In genomic region chr2:5748391-5748790, GRCh38 we compare ENCODE assay signal across 36 cellular contexts. TPM values are rescaled to one million over a fixed set of nuclear protein-coding genes. Genes with fewer than 3 reads are reported as not detected.
"Had no signal": no experiment of that assay in that cellular context is flagged by ENCODE, and none has a peak within 500 bp of the region (broad histone marks: within the 10 kb centered on the region; RNA-seq: fewer than 3 reads in every experiment).

No MANE protein-coding gene starts in this region.

- H3K36me3 ChIP-seq: adrenal gland, ascending aorta, brain microvascular endothelial cell, breast epithelium, cardiac muscle cell had no signal

- H3K27me3 ChIP-seq: adrenal gland, ascending aorta, body of pancreas, brain microvascular endothelial cell, breast epithelium, cardiac muscle cell had no signal

- ATAC-seq: activated naive CD4-positive, alpha-beta T cell treated with anti-CD3 and anti-CD28 coated beads, Interleukin-2, amount 50 U/mL, for 72 hours; activated naive CD8-positive, alpha-beta T cell treated with anti-CD3 and anti-CD28 coated beads, Interleukin-2, amount 50 U/mL, for 24 hours; activated T-cell treated with anti-CD3 and anti-CD28 coated beads, Interleukin-2, amount 50 U/mL, for 4 hours; activated T-cell treated with anti-CD3 and anti-CD28 coated beads, Interleukin-2, amount 50 U/mL, for 72 hours; activated T-helper 17 cell treated with anti-CD3 and anti-CD28 coated beads, Interleukin-2, amount 50 U/mL, for 72 hours; body of pancreas had no signal

- DNase-seq: activated effector memory CD4-positive, alpha-beta T cell treated with anti-CD3 and anti-CD28 coated beads, Interleukin-2, amount 50 U/mL, for 16 hours; activated effector memory CD4-positive, alpha-beta T cell treated with Interleukin-2 at 50 U/mL for 16 hours; activated gamma-delta T cell; activated gamma-delta T cell treated with Interleukin-2 at 50 U/mL for 16 hours; activated naive CD4-positive, alpha-beta T cell; activated naive CD4-positive, alpha-beta T cell treated with anti-CD3 and anti-CD28 coated beads for 36 hours; activated naive CD4-positive, alpha-beta T cell treated with anti-CD3 and anti-CD28 coated beads, Interleukin-2, amount 10 ng/mL, durations not matched to agents 7 days and 5 days; activated naive CD4-positive, alpha-beta T cell treated with anti-CD3 and anti-CD28 coated beads, Interleukin-2, amount 50 U/mL, for 16 hours; activated naive CD4-positive, alpha-beta T cell treated with Interleukin-2 at 50 U/mL for 16 hours; activated naive CD8-positive, alpha-beta T cell treated with anti-CD3 and anti-CD28 coated beads for 36 hours; activated naive CD8-positive, alpha-beta T cell treated with anti-CD3 and anti-CD28 coated beads, Interleukin-2, amount 10 ng/mL, durations not matched to agents 7 days and 5 days; activated naive CD8-positive, alpha-beta T cell treated with anti-CD3 and anti-CD28 coated beads, Interleukin-2, amount 50 U/mL, for 24 hours; activated T-cell treated with anti-CD3 and anti-CD28 coated beads for 4 hours; activated T-cell treated with anti-CD3 and anti-CD28 coated beads, Interleukin-2, amount 50 U/mL, for 1 hour; activated T-cell treated with anti-CD3 and anti-CD28 coated beads, Interleukin-2, amount 50 U/mL, for 24 hours; activated T-cell treated with anti-CD3 and anti-CD28 coated beads, Interleukin-2, amount 50 U/mL, for 4 hours; activated T-cell treated with anti-CD3 and anti-CD28 coated beads, Interleukin-2, amount 50 U/mL, for 48 hours; activated T-cell treated with anti-CD3 and anti-CD28 coated beads, Interleukin-2, amount 50 U/mL, for 72 hours; adrenal gland; amniotic stem cell; anterior cingulate cortex; aorta; body of pancreas; brain microvascular endothelial cell; caudate nucleus; central memory CD4-positive, alpha-beta T cell; cerebellar nuclear complex had no signal

- H3K27ac ChIP-seq: adrenal gland, ascending aorta, body of pancreas, brain microvascular endothelial cell, breast epithelium, cardiac muscle cell had no signal

- H3K4me3 ChIP-seq: adrenal gland, ascending aorta, body of pancreas, breast epithelium, cardiac muscle cell had no signal

- H3K4me1 ChIP-seq: adrenal gland, ascending aorta, body of pancreas, breast epithelium had no signal

- H3K9me3 ChIP-seq: adrenal gland, ascending aorta, body of pancreas, breast epithelium had no signal

RNA-seq across cellular contexts. Expression of gene SOX11, which starts 56.2 kb away (rescaled TPM):
- total RNA-seq: activated naive CD4-positive, alpha-beta T cell treated with anti-CD3 and anti-CD28 coated beads for 36 hours; activated naive CD4-positive, alpha-beta T cell treated with anti-CD3 and anti-CD28 coated beads, Interleukin-2, amount 50 U/mL, for 72 hours; activated naive CD8-positive, alpha-beta T cell treated with anti-CD3 and anti-CD28 coated beads for 36 hours; activated naive CD8-positive, alpha-beta T cell treated with anti-CD3 and anti-CD28 coated beads, Interleukin-2, amount 10 ng/mL, durations not matched to agents 7 days and 5 days; activated T-cell treated with anti-CD3 and anti-CD28 coated beads, Interleukin-2, amount 50 U/mL, for 72 hours; activated T-helper 1 cell treated with anti-CD3 and anti-CD28 coated beads, Interleukin-12 subunit alpha, Interleukin-12 subunit beta, Interleukin-2, Interleukin-4 antibody, amounts not matched to agents 30 ng/mL and 10 ng/mL and 1 ng/mL, durations not matched to agents 14 hours and 24 hours and 36 hours; activated T-helper 17 cell treated with anti-CD3 and anti-CD28 coated beads, Interleukin-2, amount 50 U/mL, for 72 hours; activated T-helper 2 cell treated with anti-CD3 and anti-CD28 coated beads, Interferon-gamma antibody, Interleukin-2, Interleukin-4, amounts not matched to agents 10 μg/mL and 5 μg/mL and 100 μg/mL, durations not matched to agents 14 hours and 24 hours and 36 hours; ascending aorta; bronchial epithelial cell had no signal
- polyA plus RNA-seq: adipose tissue, adrenal gland, aorta had no signal
